ENCODE assay signal across 31 cellular contexts in the genomic region with DNA sequence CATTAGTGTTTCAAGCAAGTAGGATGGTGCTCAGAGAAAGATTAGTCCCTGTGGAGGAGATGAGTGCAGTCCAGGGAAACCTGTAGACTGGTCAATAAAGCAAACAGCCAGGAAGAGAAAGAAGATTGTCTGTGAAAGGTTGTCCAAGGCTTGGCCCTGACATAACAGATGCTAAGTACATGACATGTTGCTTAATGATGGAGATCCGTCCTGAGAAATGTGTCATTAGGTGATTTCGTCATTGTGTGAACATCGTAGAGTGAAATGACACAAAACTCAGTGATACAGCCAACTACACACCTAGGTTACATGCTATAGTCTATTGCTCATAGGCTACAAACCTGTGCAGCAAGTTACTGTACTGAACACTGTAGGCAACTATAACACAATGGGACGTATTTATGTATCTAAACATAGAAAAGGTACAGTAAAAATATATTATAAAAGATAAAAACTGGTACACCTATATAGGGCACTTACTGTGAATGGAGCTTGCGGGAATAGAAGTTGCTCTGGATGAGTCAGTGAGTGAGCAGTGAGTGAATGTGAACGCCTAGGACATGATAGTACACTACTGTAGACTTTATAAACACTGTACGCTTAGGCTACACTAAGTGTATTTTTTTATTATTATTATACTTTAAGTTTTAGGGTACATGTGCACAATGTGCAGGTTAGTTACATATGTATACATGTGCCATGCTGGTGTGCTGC. TPM values are rescaled to one million over a fixed set of nuclear protein-coding genes. Genes with fewer than 3 reads are reported as not detected.
"Had no signal": no experiment of that assay in that cellular context is flagged by ENCODE, and none has a peak within 500 bp of the region (broad histone marks: within the 10 kb centered on the region; RNA-seq: fewer than 3 reads in every experiment).

No MANE protein-coding gene starts in this region.

- ATAC-seq: activated CD4-positive, alpha-beta T cell treated with anti-CD3 and anti-CD28 coated beads for 36 hours; right cardiac atrium; stimulated activated memory B cell treated with anti-CD40 and anti-IgM and Interleukin-4, amounts not matched to agents 10 μg/mL and 1 μg/mL and 100 μg/mL, for 72 hours had no signal

- H3K27ac ChIP-seq: parathyroid adenoma, skin epidermis, stomach, suprapubic skin, transverse colon, vagina had no signal

- H3K36me3 ChIP-seq: stomach, suprapubic skin, transverse colon, vagina had no signal

- H3K79me2 ChIP-seq: parathyroid adenoma had no signal

- H3K4me3 ChIP-seq: skin epidermis, stomach, suprapubic skin, transverse colon, vagina had no signal

- H2AFZ ChIP-seq: parathyroid adenoma had no signal

- H3K4me1 ChIP-seq: parathyroid adenoma had no signal

- H3K9me3 ChIP-seq: stomach, suprapubic skin, transverse colon, vagina had no signal

- DNase-seq: activated B cell treated with CpG ODN at 0.5 μM for 24 hours; activated CD4-positive, alpha-beta T cell treated with anti-CD3 and anti-CD28 coated beads for 36 hours; activated CD4-positive, alpha-beta T cell treated with anti-CD3 and anti-CD28 coated beads, Interleukin-2, amount 50 U/mL, for 4 hours; activated CD8-positive, alpha-beta memory T cell treated with anti-CD3 and anti-CD28 coated beads for 24 hours; activated CD8-positive, alpha-beta memory T cell treated with anti-CD3 and anti-CD28 coated beads, Interleukin-2, amount 50 U/mL, for 4 hours; activated naive CD4-positive, alpha-beta T cell treated with Interleukin-2 at 50 U/mL for 16 hours; activated naive CD8-positive, alpha-beta T cell treated with anti-CD3 and anti-CD28 coated beads, Interleukin-2, amount 10 ng/mL, durations not matched to agents 7 days and 5 days; activated T-cell treated with anti-CD3 and anti-CD28 coated beads, Interleukin-2, amount 50 U/mL, for 48 hours; amygdala; foreskin fibroblast; hippocampal formation; nephron progenitor cell; nucleus accumbens; right cardiac atrium; stimulated activated CD4-positive, alpha-beta T cell treated with anti-CD3 and anti-CD28 coated beads, Interleukin-2, amount 100 ng/mL, for 24 hours; stomach; T-helper 9 cell; transverse colon had no signal

- H3K27me3 ChIP-seq: stomach, suprapubic skin, transverse colon, vagina had no signal

- H3K9ac ChIP-seq: parathyroid adenoma had no signal

RNA-seq across cellular contexts. Expression of a gene that starts 9.0 kb away (rescaled TPM):
- total RNA-seq: activated B cell treated with CpG ODN at 0.5 μM for 24 hours; activated CD4-positive, alpha-beta T cell treated with anti-CD3 and anti-CD28 coated beads for 36 hours; activated naive CD8-positive, alpha-beta T cell treated with anti-CD3 and anti-CD28 coated beads, Interleukin-2, amount 10 ng/mL, durations not matched to agents 7 days and 5 days; cardiac septum; chondrocyte; epithelial cell of proximal tubule; fibroblast of lung; liver; mononuclear cell; pulmonary artery endothelial cell; right cardiac atrium; stomach; suprapubic skin; T-helper 1 cell treated with Interleukin-12 subunit alpha and Interleukin-12 subunit beta and Interleukin-4 antibody, amounts not matched to agents 30 ng/mL and 1 ng/mL, for 36 hours; transverse colon; vagina had no signal
- polyA plus RNA-seq: fibroblast of lung, right cardiac atrium, stomach had no signal

RNA-seq across cellular contexts. Expression of a gene that starts 57.4 kb away (rescaled TPM):
- total RNA-seq: activated B cell treated with CpG ODN at 0.5 μM for 24 hours; activated CD4-positive, alpha-beta T cell treated with anti-CD3 and anti-CD28 coated beads for 36 hours; activated naive CD8-positive, alpha-beta T cell treated with anti-CD3 and anti-CD28 coated beads, Interleukin-2, amount 10 ng/mL, durations not matched to agents 7 days and 5 days; mononuclear cell; T-helper 1 cell treated with Interleukin-12 subunit alpha and Interleukin-12 subunit beta and Interleukin-4 antibody, amounts not matched to agents 30 ng/mL and 1 ng/mL, for 36 hours had no signal
